In the genomic region with DNA sequence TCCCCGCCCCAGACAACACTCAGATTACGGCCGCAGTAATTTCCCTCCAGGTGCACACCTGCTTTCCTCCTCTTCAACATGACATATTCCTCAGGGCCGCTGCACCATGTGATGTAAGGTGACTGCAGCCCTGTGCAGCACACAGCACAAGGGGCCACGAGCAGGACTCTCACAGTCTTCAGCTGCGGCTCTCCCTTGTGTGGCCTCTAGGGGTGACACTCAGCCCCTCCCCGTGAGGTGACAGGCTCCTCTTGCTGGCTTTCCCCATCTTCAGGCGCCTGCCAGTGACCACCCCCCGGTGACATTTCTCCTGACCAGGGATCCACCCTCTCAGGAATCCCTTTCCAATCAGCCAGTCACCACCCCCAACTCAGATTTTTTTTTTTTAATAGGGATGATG, we compare ENCODE assay signal across 12 cellular contexts. TPM values are rescaled to one million over a fixed set of nuclear protein-coding genes. Genes with fewer than 3 reads are reported as not detected.
DNase-seq lines count a peak whose midpoint lies in the region; ATAC-seq and TF ChIP-seq lines count a peak whose summit lies in the region.
"Had no signal": no experiment of that assay in that cellular context is flagged by ENCODE, and none has a peak within 500 bp of the region (broad histone marks: within the 10 kb centered on the region; RNA-seq: fewer than 3 reads in every experiment).

No MANE protein-coding gene starts in this region.

- POLR2A ChIA-PET in PC-9 (lab: Charles Lee; ENCODE audit: unreplicated experiment), result no interaction called here
- POLR2A ChIA-PET in naive thymus-derived CD8-positive, alpha-beta T cell (lab: Charles Lee), result no interaction called here

- no peaks in the 10 kb centered on the region for H3K36me3 Mint-ChIP-seq in HFFc6 (ENCODE audit: low read depth)
- no peaks in the 10 kb centered on the region for H3K36me3 Mint-ChIP-seq in naive thymus-derived CD8-positive, alpha-beta T cell

- intact Hi-C loops in PC-9 (cut with micrococcal nuclease; ENCODE audit: unreplicated experiment), result no loop called here
- intact Hi-C loops in lower lobe of right lung (cut with DNase I), result no loop called here
- intact Hi-C loops in heart right ventricle (cut with DNase I), result loop anchor here in 1 of 10 donors (5.0 kb wide), 1 partner anchor 41 kb away; a partner anchor contains a TSS

- peaks cover 43% of the 10 kb centered on the region for H3K27me3 Mint-ChIP-seq in HFFc6 (ENCODE audit: insufficient read depth)
- H3K27me3 Mint-ChIP-seq in naive thymus-derived CD8-positive, alpha-beta T cell, result peaks cover 7 to 42% (median 20%) of the 10 kb centered on the region in 5 donors

- H3K4me2 ChIP-seq in PC-9, result no peak overlapping the region

- no TSS peak for BruUV-seq in PC-9 (replicated peaks; lab: Mats Ljungman, UMichigan)

- no peak overlapping the region for H2AFZ ChIP-seq in PC-9

- H3K9me2 ChIP-seq in PC-9 (ENCODE audit: insufficient read depth), result no peaks in the 10 kb centered on the region

- H3F3A ChIP-seq in PC-9 (ENCODE audit: insufficient read depth, low read depth), result no peaks in the 10 kb centered on the region

- H3K9me3 Mint-ChIP-seq in HFFc6, result no peaks in the 10 kb centered on the region
- H3K9me3 Mint-ChIP-seq in naive thymus-derived CD8-positive, alpha-beta T cell, result no peaks in the 10 kb centered on the region

- no peak overlapping the region for H3K27ac ChIP-seq in PC-9
- H3K27ac ChIP-seq in lower lobe of right lung, result no peak overlapping the region
- no peak overlapping the region for H3K27ac ChIP-seq in heart right ventricle
- H3K27ac ChIP-seq: epithelial cell of prostate had no signal

- H4K20me1 ChIP-seq in PC-9 (ENCODE audit: insufficient read depth), result no peaks in the 10 kb centered on the region

- H3K36me3 ChIP-seq in PC-9 (ENCODE audit: low read depth) (no peaks in the 10 kb centered on the region), lower lobe of right lung (no peaks in the 10 kb centered on the region), heart right ventricle (no peaks in the 10 kb centered on the region)

- CTCF ChIA-PET in PC-9 (lab: Charles Lee), result no interaction called here

- H3K27me3 ChIP-seq in PC-9 (ENCODE audit: insufficient read depth, low read depth) (peaks cover 89% of the 10 kb centered on the region), lower lobe of right lung (ENCODE audit: low read depth) (peaks cover 19% of the 10 kb centered on the region), heart right ventricle (peaks cover 0 to 12% (median 0%) of the 10 kb centered on the region in 7 donors)

- peak; percentile 55 to 83 (median 70) for DNase-seq in NCI-H1417 (lab: John Stamatoyannopoulos, UW)
- no peak for DNase-seq in NCI-H1417 treated with DMSO at 0.1 percent for 48 hours (lab: John Stamatoyannopoulos, UW)
- no peak for DNase-seq in HFFc6
- no peak for DNase-seq in PC-9
- DNase-seq in naive thymus-derived CD8-positive, alpha-beta T cell, result no peak
- no peak for DNase-seq in lower lobe of right lung
- DNase-seq in heart right ventricle, result no peak
- DNase-seq: activated naive CD4-positive, alpha-beta T cell; T-helper 17 cell had no signal

- H3K27ac Mint-ChIP-seq in HFFc6, result no peak overlapping the region
- H3K27ac Mint-ChIP-seq in naive thymus-derived CD8-positive, alpha-beta T cell, result no peak overlapping the region
- H3K27ac Mint-ChIP-seq: T-helper 17 cell had no signal

- peak; percentile 47 to 54 for ATAC-seq in naive thymus-derived CD8-positive, alpha-beta T cell
- ATAC-seq in lower lobe of right lung (no peak), HG03469 (IDR thresholded peaks at IDR 0.05; ENCODE audit: unreplicated experiment) (no peak), heart right ventricle (no peak)
- ATAC-seq: T-helper 17 cell had no signal

- no peak overlapping the region for H3K4me3 ChIP-seq in PC-9
- H3K4me3 ChIP-seq in lower lobe of right lung, result no peak overlapping the region
- no peak overlapping the region for H3K4me3 ChIP-seq in heart right ventricle

- no peaks in the 10 kb centered on the region for H3K79me2 ChIP-seq in PC-9 (ENCODE audit: low read depth)

- H3K4me1 Mint-ChIP-seq in HFFc6 (ENCODE audit: low read depth), result no peaks in the 10 kb centered on the region
- peaks cover 0 to 2% (median 0%) of the 10 kb centered on the region in 4 donors for H3K4me1 Mint-ChIP-seq in naive thymus-derived CD8-positive, alpha-beta T cell

- H3K4me1 ChIP-seq in PC-9 (replicated peaks; ENCODE audit: insufficient read depth) (no peaks in the 10 kb centered on the region), lower lobe of right lung (peaks cover 17% of the 10 kb centered on the region), heart right ventricle (peaks cover 9 to 30% (median 22%) of the 10 kb centered on the region in 9 donors)

- H3K9me3 ChIP-seq in PC-9 (ENCODE audit: insufficient read depth, low read depth) (no peaks in the 10 kb centered on the region), lower lobe of right lung (no peaks in the 10 kb centered on the region), heart right ventricle (no peaks in the 10 kb centered on the region)

- WGBS in heart right ventricle, 2 donors, result 60 to 76% methylated on average over 9 of the region's 9 CpGs

- H3K4me3 Mint-ChIP-seq in HFFc6, result no peak overlapping the region
- H3K4me3 Mint-ChIP-seq in naive thymus-derived CD8-positive, alpha-beta T cell, result no peak overlapping the region
- H3K4me3 Mint-ChIP-seq: T-helper 17 cell had no signal

- peak; percentile 33; the same call in 1 of the 2 replicates for TF ChIP-seq CTCF in HFFc6 (IDR thresholded peaks at IDR 0.05)
- TF ChIP-seq CTCF in PC-9 (conservative IDR thresholded peaks at IDR 0.05), result peak; percentile 51
- no peak for TF ChIP-seq CTCF in lower lobe of right lung (IDR thresholded peaks at IDR 0.05)
- TF ChIP-seq CTCF in heart right ventricle (IDR thresholded peaks at IDR 0.05), result peak in 2 of 9 donors; percentile 12 to 16

RNA-seq across cellular contexts. Expression of a gene that starts 31.3 kb away (rescaled TPM):
- total RNA-seq in HFFc6 (2021; fragmentation: NEBNext Ultra II Directional; extraction: Animal tissue kit (Norgen Biotek cat#: 25700)), result 10 to 100 TPM; 18.4 to 23.6 (median 21.3) TPM
- 221 and 273 TPM in 2 replicates for total RNA-seq in PC-9 (2021)
- total RNA-seq in naive thymus-derived CD8-positive, alpha-beta T cell, result under 1 TPM in 1 of 2 experiments, not detected in 1; 0.10 TPM
- polyA plus RNA-seq in naive thymus-derived CD8-positive, alpha-beta T cell, result not detected
- total RNA-seq in lower lobe of right lung, result 41.7 TPM
- total RNA-seq in heart right ventricle, result 1 to 10 TPM in 6 of 10 donors, under 1 TPM in 3, not detected in 1; 0.23 to 5.7 (median 1.1) TPM
- polyA plus RNA-seq in heart right ventricle, result 1 to 10 TPM in 1 of 2 donors, under 1 TPM in 1; 0.41 to 2.0 TPM

RNA-seq across cellular contexts. Expression of a gene that starts 42.8 kb away (rescaled TPM):
- under 1 TPM in 5 of 6 experiments, not detected in 1; 0.03 to 0.19 (median 0.05) TPM for total RNA-seq in HFFc6 (2021; fragmentation: NEBNext Ultra II Directional; extraction: Animal tissue kit (Norgen Biotek cat#: 25700))
- 0.28 and 0.46 TPM in 2 replicates for total RNA-seq in PC-9 (2021)
- under 1 TPM in 1 of 2 experiments, not detected in 1; 0.05 TPM for total RNA-seq in naive thymus-derived CD8-positive, alpha-beta T cell
- not detected for polyA plus RNA-seq in naive thymus-derived CD8-positive, alpha-beta T cell
- total RNA-seq in lower lobe of right lung, result 0.21 TPM
- under 1 TPM; 0.14 to 0.46 (median 0.27) TPM for total RNA-seq in heart right ventricle
- under 1 TPM; 0.04 to 0.22 TPM for polyA plus RNA-seq in heart right ventricle
- total RNA-seq: lung microvascular endothelial cell had no signal

RNA-seq across cellular contexts. Expression of a gene that starts 56.4 kb away (rescaled TPM):
- total RNA-seq in HFFc6 (2021; fragmentation: NEBNext Ultra II Directional; extraction: Animal tissue kit (Norgen Biotek cat#: 25700)), result 10 to 100 TPM; 53.4 to 71.2 (median 62.6) TPM
- total RNA-seq in PC-9 (2021) (41.5 and 60.5 TPM in 2 replicates), lower lobe of right lung (29.7 TPM), heart right ventricle (10 to 100 TPM; 18.5 to 80.6 (median 63.3) TPM)
- total RNA-seq in naive thymus-derived CD8-positive, alpha-beta T cell, result 10 to 100 TPM; 33.2 to 39.8 TPM
- 1 to 10 TPM; 6.9 to 8.9 (median 7.5) TPM for polyA plus RNA-seq in naive thymus-derived CD8-positive, alpha-beta T cell
- 10 to 100 TPM; 12.6 to 88.4 TPM for polyA plus RNA-seq in heart right ventricle

Comparison
In these comparisons a context has a peak if more than half of its experiments do, and no peak if none do; other contexts are left out.
1. DNase-seq: peak in NCI-H1417 (3 of 3); none in NCI-H1417 treated with DMSO at 0.1 percent for 48 hours (single experiment), HFFc6 (single experiment), PC-9 (0 of 2), naive thymus-derived CD8-positive, alpha-beta T cell (0 of 10), lower lobe of right lung (single experiment) and heart right ventricle (0 of 2).
2. ATAC-seq: peak in naive thymus-derived CD8-positive, alpha-beta T cell (2 of 2); none in lower lobe of right lung (0 of 2), HG03469 (single experiment) and heart right ventricle (0 of 8).